Comparison of ENCODE assay signal across 1 cellular context in genomic region chr9:137074657-137075274, GRCh38.
TF ChIP-seq lines count a peak whose summit lies in the region.

No MANE protein-coding gene starts in this region.

TF ChIP-seq in WTC11, 78 proteins besides CTCF, POLR2A, EP300 and RAD21 (continued from another document):
- no peak for TF ChIP-seq ZNF512 (CRISPR knock-in tag; IDR thresholded peaks at IDR 0.05; ENCODE audit: borderline replicate concordance)
- 0 out of 2 replicates have a peak, but pooled peaks have one; percentile 45 for TF ChIP-seq MXD4 (CRISPR knock-in tag; IDR thresholded peaks at IDR 0.05; ENCODE audit: borderline replicate concordance)
- no peak for TF ChIP-seq ARID4B (CRISPR knock-in tag; IDR thresholded peaks at IDR 0.05; ENCODE audit: borderline replicate concordance)
- no peak for TF ChIP-seq USF1 (CRISPR knock-in tag; IDR thresholded peaks at IDR 0.05)
